2 cellular contexts compared by ENCODE assay signal in the genomic region with DNA sequence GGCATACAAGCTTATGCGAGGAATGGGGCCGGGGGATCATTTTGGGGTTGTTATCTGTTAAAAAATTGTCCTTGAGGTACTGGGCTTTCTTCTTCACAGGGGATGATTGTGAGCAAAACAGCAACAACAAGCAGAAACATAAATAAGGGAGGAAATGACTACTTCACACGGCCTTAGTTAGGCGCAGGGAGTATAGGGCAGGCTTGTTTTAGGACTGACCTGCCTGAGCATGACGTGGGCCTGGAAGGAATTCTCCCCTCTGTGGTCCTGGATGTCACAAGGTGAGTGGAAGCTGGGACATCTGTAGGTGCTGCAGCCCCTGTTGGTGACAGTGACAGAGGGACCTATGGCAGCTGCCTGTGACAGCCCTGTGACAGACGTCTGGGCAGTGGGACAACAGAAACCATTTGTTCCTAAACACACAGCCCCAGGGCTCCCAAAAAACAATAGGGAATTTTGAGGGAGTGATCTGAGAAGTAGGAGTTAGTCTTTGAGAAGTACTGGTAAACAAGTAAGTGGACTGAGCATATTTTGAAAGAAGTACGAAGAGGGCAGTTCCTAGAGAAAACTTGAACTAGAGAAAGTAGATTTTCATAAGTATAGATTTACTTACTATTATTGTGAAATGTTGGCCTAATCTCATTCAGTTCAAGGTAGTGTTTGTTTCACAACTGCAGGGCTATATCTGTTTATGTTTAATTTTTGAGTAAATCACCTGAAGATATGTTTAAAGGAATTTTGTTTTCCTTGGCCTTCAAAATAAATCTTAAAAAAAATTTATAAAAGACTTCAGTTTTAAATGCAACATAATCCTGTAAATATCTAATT.
A peak's percentile ranks its signal among the peaks of the same experiment; 100 is the strongest.
TF ChIP-seq lines count a peak whose summit lies in the region.

No MANE protein-coding gene starts in this region.

TF ChIP-seq in H1, 55 proteins besides CTCF, POLR2A, EP300 and RAD21:
- TF ChIP-seq RXRA (IDR thresholded peaks at IDR 0.05; ENCODE audit: insufficient read depth, low read depth, low read length) (no peak), BCL11A (IDR thresholded peaks at IDR 0.05; ENCODE audit: low read depth in 2 of 2, low read length in 2 of 2) (no peak), MAX (IDR thresholded peaks at IDR 0.05) (no peak), TCF12 (IDR thresholded peaks at IDR 0.05; ENCODE audit: low read depth, low read length) (no peak), TAF1 (IDR thresholded peaks at IDR 0.05; ENCODE audit: low read depth, low read length) (no peak), EGR1 (IDR thresholded peaks at IDR 0.05; ENCODE audit: borderline replicate concordance, low read depth, low read length) (no peak), CHD2 (IDR thresholded peaks at IDR 0.05; ENCODE audit: low read length) (no peak)
TF ChIP-seq in H1: peak in this region for 0.

TF ChIP-seq in HepG2, 621 proteins besides CTCF, POLR2A, EP300 and RAD21:
- TF ChIP-seq, protein P1, sequence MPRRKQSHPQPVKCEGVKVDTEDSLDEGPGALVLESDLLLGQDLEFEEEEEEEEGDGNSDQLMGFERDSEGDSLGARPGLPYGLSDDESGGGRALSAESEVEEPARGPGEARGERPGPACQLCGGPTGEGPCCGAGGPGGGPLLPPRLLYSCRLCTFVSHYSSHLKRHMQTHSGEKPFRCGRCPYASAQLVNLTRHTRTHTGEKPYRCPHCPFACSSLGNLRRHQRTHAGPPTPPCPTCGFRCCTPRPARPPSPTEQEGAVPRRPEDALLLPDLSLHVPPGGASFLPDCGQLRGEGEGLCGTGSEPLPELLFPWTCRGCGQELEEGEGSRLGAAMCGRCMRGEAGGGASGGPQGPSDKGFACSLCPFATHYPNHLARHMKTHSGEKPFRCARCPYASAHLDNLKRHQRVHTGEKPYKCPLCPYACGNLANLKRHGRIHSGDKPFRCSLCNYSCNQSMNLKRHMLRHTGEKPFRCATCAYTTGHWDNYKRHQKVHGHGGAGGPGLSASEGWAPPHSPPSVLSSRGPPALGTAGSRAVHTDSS (CRISPR knock-in tag; conservative IDR thresholded peaks at IDR 0.05), result no peak
- TF ChIP-seq CEBPB (IDR thresholded peaks at IDR 0.05; ENCODE audit: borderline replicate concordance, low read depth, low read length) (peak; percentile 60), ZNF350 (CRISPR knock-in tag; IDR thresholded peaks at IDR 0.05; ENCODE audit: borderline replicate concordance, low read depth) (no peak), ZNF296 (CRISPR knock-in tag; conservative IDR thresholded peaks at IDR 0.05) (no peak), CEBPG (CRISPR knock-in tag; IDR thresholded peaks at IDR 0.05) (0 out of 2 replicates have a peak, but pooled peaks have one; percentile 13), NR2F1 (CRISPR knock-in tag; IDR thresholded peaks at IDR 0.05) (no peak), MNT (IDR thresholded peaks at IDR 0.05) (no peak), MZF1 (CRISPR knock-in tag; IDR thresholded peaks at IDR 0.05; ENCODE audit: borderline replicate concordance) (no peak), SOX6 (IDR thresholded peaks at IDR 0.05) (no peak), SOX6 (CRISPR knock-in tag; IDR thresholded peaks at IDR 0.05) (0 out of 2 replicates have a peak, but pooled peaks have one; percentile 10), POLR2AphosphoS5 (IDR thresholded peaks at IDR 0.05; ENCODE audit: low read depth, low read length) (no peak)
